ENCODE assay signal across 7 cellular contexts in genomic region chr16:2135071-2135470, GRCh38. TPM values are rescaled to one million over a fixed set of nuclear protein-coding genes. Genes with fewer than 3 reads are reported as not detected.
A peak's percentile ranks its signal among the peaks of the same experiment; 100 is the strongest.
DNase-seq lines count a peak whose midpoint lies in the region; ATAC-seq and TF ChIP-seq lines count a peak whose summit lies in the region.
"Not testable (repeated sequence)": the region's sequence is repeated elsewhere in the genome, so short reads cannot be mapped to it uniquely, and the experiment has no call there.

No MANE protein-coding gene starts in this region.

- TF ChIP-seq CTCF in GM12865 (IDR thresholded peaks at IDR 0.05; ENCODE audit: insufficient read depth, low read depth, low read length, missing control alignments); breast epithelium (IDR thresholded peaks at IDR 0.05): not testable (repeated sequence)

- H3K27ac ChIP-seq in breast epithelium: peak overlapping the region; percentile 69 to 88

- not testable (repeated sequence) for H3K9me3 ChIP-seq in NT2/D1 (ENCODE audit: insufficient read depth, low read length); breast epithelium; mononuclear cell (ENCODE audit: low read depth, low read length)

- not testable (repeated sequence) for H3K4me1 ChIP-seq in NT2/D1 (ENCODE audit: insufficient read depth, insufficient read length); breast epithelium; mononuclear cell (ENCODE audit: insufficient read depth, low read length)

- peak overlapping the region; percentile 32 for H3K9ac ChIP-seq in NT2/D1 (ENCODE audit: insufficient read length, low read depth)

- peak overlapping the region; percentile 55 for H3K4me3 ChIP-seq in GM12865 (ENCODE audit: low read depth, low read length)
- H3K4me3 ChIP-seq in NT2/D1 (ENCODE audit: insufficient read length, low read depth): peak overlapping the region; percentile 26
- H3K4me3 ChIP-seq in breast epithelium: peak overlapping the region; percentile 46 to 74 (median 58)
- peak overlapping the region; percentile 16 for H3K4me3 ChIP-seq in mononuclear cell (ENCODE audit: low read length)
- H3K4me3 ChIP-seq in skeletal muscle cell (ENCODE audit: low read depth, low read length): peak overlapping the region; percentile 54

- intact Hi-C loops in breast epithelium (cut with DNase I; ENCODE audit: low total_unique reads): loop anchor here (10.0 kb wide), 1 partner anchor 180 kb away; the partner anchor contains the start of genes NDUFB10 and RPL3L
- intact Hi-C loops in Right ventricle myocardium superior (cut with DNase I): not testable (repeated sequence)

- H3K27me3 ChIP-seq in NT2/D1 (ENCODE audit: insufficient read depth, insufficient read length); breast epithelium; mononuclear cell (ENCODE audit: insufficient read depth, low read length): not testable (repeated sequence)

- not testable (repeated sequence) for ATAC-seq in Right ventricle myocardium superior (ENCODE audit: poor library complexity)

- not testable (repeated sequence) for H3K36me3 ChIP-seq in NT2/D1 (ENCODE audit: insufficient read depth, insufficient read length, low read length); breast epithelium

- DNase-seq in GM12865 (ENCODE audit: low read depth); NT2/D1 (ENCODE audit: low read depth, low spot score); breast epithelium (ENCODE audit: low spot score in 2 of 2); skeletal muscle cell (ENCODE audit: low read depth): not testable (repeated sequence)
- DNase-seq in activated CD8-positive, alpha-beta memory T cell treated with anti-CD3 and anti-CD28 coated beads for 24 hours: peak; percentile 72
- peak; percentile 72 for DNase-seq in Right ventricle myocardium superior

- TF ChIP-seq POLR2A in breast epithelium (IDR thresholded peaks at IDR 0.05): not testable (repeated sequence)

RNA-seq across cellular contexts. Expression of gene PKD1, which starts 0.6 kb away (rescaled TPM):
- total RNA-seq in breast epithelium (100 to 1,000 TPM in 2 of 3 donors, 10 to 100 TPM in 1; 74.2 to 110 (median 107) TPM), Right ventricle myocardium superior (82.8 TPM), mononuclear cell (49.6 TPM)

RNA-seq across cellular contexts. Expression of gene RAB26, which starts 13.4 kb away (rescaled TPM):
- total RNA-seq in breast epithelium: 1 to 10 TPM in 2 of 3 donors, not detected in 1; 3.5 to 3.9 TPM
- total RNA-seq in Right ventricle myocardium superior: 0.43 TPM
- not detected for total RNA-seq in mononuclear cell

RNA-seq across cellular contexts. Expression of gene TRAF7, which starts 20.5 kb away (rescaled TPM):
- total RNA-seq in breast epithelium (10 to 100 TPM; 28.4 to 35.4 (median 32.5) TPM), Right ventricle myocardium superior (23.4 TPM), mononuclear cell (17.9 TPM)
